ENCODE assay signal across 1 cellular context in genomic region chr10:119650692-119651513, GRCh38.
TF ChIP-seq lines count a peak whose summit lies in the region.

Gene BAG3 (plus strand): TSS chr10:119651380. CDS start chr10:119651676, 296 bp downstream.

TF ChIP-seq in HEK293, 187 proteins besides CTCF, POLR2A, EP300 and RAD21 (continued from another document):
- 0 out of 2 replicates have a peak, but pooled peaks have one; percentile 11 for TF ChIP-seq MYNN (tag by site-specific recombination; IDR thresholded peaks at IDR 0.05; ENCODE audit: borderline replicate concordance)
- TF ChIP-seq ZBTB20 (tag by site-specific recombination; IDR thresholded peaks at IDR 0.05) = peak; percentile 85
- no peak for TF ChIP-seq TSHZ1 (tag by site-specific recombination; IDR thresholded peaks at IDR 0.05; ENCODE audit: borderline replicate concordance)
